1 cellular context compared by ENCODE assay signal in genomic region chr1:19772053-19772452, GRCh38.
TF ChIP-seq lines count a peak whose summit lies in the region.

No MANE protein-coding gene starts in this region.

TF ChIP-seq in GM23338, 12 proteins besides CTCF, POLR2A, EP300 and RAD21 (continued from another document):
- TF ChIP-seq, protein P1, sequence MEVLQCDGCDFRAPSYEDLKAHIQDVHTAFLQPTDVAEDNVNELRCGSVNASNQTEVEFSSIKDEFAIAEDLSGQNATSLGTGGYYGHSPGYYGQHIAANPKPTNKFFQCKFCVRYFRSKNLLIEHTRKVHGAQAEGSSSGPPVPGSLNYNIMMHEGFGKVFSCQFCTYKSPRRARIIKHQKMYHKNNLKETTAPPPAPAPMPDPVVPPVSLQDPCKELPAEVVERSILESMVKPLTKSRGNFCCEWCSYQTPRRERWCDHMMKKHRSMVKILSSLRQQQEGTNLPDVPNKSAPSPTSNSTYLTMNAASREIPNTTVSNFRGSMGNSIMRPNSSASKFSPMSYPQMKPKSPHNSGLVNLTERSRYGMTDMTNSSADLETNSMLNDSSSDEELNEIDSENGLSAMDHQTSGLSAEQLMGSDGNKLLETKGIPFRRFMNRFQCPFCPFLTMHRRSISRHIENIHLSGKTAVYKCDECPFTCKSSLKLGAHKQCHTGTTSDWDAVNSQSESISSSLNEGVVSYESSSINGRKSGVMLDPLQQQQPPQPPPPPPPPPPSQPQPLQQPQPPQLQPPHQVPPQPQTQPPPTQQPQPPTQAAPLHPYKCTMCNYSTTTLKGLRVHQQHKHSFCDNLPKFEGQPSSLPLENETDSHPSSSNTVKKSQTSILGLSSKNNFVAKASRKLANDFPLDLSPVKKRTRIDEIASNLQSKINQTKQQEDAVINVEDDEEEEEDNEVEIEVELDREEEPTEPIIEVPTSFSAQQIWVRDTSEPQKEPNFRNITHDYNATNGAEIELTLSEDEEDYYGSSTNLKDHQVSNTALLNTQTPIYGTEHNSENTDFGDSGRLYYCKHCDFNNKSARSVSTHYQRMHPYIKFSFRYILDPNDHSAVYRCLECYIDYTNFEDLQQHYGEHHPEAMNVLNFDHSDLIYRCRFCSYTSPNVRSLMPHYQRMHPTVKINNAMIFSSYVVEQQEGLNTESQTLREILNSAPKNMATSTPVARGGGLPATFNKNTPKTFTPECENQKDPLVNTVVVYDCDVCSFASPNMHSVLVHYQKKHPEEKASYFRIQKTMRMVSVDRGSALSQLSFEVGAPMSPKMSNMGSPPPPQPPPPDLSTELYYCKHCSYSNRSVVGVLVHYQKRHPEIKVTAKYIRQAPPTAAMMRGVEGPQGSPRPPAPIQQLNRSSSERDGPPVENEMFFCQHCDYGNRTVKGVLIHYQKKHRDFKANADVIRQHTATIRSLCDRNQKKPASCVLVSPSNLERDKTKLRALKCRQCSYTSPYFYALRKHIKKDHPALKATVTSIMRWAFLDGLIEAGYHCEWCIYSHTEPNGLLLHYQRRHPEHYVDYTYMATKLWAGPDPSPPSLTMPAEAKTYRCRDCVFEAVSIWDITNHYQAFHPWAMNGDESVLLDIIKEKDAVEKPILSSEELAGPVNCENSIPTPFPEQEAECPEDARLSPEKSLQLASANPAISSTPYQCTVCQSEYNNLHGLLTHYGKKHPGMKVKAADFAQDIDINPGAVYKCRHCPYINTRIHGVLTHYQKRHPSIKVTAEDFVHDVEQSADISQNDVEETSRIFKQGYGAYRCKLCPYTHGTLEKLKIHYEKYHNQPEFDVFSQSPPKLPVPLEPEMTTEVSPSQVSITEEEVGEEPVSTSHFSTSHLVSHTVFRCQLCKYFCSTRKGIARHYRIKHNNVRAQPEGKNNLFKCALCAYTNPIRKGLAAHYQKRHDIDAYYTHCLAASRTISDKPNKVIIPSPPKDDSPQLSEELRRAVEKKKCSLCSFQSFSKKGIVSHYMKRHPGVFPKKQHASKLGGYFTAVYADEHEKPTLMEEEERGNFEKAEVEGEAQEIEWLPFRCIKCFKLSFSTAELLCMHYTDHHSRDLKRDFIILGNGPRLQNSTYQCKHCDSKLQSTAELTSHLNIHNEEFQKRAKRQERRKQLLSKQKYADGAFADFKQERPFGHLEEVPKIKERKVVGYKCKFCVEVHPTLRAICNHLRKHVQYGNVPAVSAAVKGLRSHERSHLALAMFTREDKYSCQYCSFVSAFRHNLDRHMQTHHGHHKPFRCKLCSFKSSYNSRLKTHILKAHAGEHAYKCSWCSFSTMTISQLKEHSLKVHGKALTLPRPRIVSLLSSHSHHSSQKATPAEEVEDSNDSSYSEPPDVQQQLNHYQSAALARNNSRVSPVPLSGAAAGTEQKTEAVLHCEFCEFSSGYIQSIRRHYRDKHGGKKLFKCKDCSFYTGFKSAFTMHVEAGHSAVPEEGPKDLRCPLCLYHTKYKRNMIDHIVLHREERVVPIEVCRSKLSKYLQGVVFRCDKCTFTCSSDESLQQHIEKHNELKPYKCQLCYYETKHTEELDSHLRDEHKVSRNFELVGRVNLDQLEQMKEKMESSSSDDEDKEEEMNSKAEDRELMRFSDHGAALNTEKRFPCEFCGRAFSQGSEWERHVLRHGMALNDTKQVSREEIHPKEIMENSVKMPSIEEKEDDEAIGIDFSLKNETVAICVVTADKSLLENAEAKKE (CRISPR knock-in tag; IDR thresholded peaks at IDR 0.05) = no peak
- no peak for TF ChIP-seq POLR2AphosphoS5 (IDR thresholded peaks at IDR 0.05; ENCODE audit: low read depth)
- TF ChIP-seq, protein P2, sequence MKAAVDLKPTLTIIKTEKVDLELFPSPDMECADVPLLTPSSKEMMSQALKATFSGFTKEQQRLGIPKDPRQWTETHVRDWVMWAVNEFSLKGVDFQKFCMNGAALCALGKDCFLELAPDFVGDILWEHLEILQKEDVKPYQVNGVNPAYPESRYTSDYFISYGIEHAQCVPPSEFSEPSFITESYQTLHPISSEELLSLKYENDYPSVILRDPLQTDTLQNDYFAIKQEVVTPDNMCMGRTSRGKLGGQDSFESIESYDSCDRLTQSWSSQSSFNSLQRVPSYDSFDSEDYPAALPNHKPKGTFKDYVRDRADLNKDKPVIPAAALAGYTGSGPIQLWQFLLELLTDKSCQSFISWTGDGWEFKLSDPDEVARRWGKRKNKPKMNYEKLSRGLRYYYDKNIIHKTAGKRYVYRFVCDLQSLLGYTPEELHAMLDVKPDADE (IDR thresholded peaks at IDR 0.05) = no peak
- TF ChIP-seq EZH2 (IDR thresholded peaks at IDR 0.05; ENCODE audit: low read depth, unreplicated experiment) = no peak
